30 cellular contexts compared by ENCODE assay signal in the genomic region with DNA sequence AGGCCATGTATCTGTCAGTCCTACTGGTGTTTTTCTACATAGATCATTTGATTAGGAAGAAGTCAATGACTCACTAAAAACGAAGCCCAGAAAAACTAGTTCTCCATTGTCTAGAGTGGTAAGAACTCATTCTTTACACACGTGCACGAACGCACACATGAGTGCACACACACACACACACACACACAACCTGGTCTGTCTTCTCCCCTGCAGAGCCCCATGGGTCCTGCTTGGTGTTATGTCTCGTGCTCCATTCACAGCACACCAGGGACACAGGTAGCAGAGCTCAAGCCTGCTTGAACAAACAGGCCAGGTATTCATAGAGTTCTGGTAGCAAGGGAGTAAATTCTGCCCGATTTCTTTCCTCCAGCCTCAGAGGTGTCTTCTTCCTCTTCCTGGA. TPM values are rescaled to one million over a fixed set of nuclear protein-coding genes. Genes with fewer than 3 reads are reported as not detected.
"Had no signal": no experiment of that assay in that cellular context is flagged by ENCODE, and none has a peak within 500 bp of the region (broad histone marks: within the 10 kb centered on the region; RNA-seq: fewer than 3 reads in every experiment).

No MANE protein-coding gene starts in this region.

- H3K27me3 ChIP-seq: testis, uterus had no signal

- H3K4me1 ChIP-seq: sigmoid colon, testis, uterus had no signal

- ATAC-seq: activated CD8-positive, alpha-beta T cell treated with anti-CD3 and anti-CD28 coated beads, Interleukin-2, amount 10 ng/mL, durations not matched to agents 7 days and 5 days; activated naive CD4-positive, alpha-beta T cell treated with anti-CD3 and anti-CD28 coated beads, Interleukin-2, amount 50 U/mL, for 72 hours; effector memory CD8-positive, alpha-beta T cell; esophagus mucosa; left lung had no signal

- H3K4me2 ChIP-seq: smooth muscle cell had no signal

- H3K9me3 Mint-ChIP-seq: activated naive CD4-positive, alpha-beta T cell treated with anti-CD3 and anti-CD28 coated beads, Interleukin-2, amount 50 U/mL, for 72 hours; activated T-helper 1 cell treated with anti-CD3 and anti-CD28 coated beads, Interleukin-12 subunit alpha, Interleukin-12 subunit beta, Interleukin-2, Interleukin-4 antibody, amounts not matched to agents 30 ng/mL and 10 ng/mL and 1 ng/mL, durations not matched to agents 14 hours and 24 hours and 36 hours; effector memory CD8-positive, alpha-beta T cell had no signal

- H3K36me3 Mint-ChIP-seq: activated naive CD4-positive, alpha-beta T cell treated with anti-CD3 and anti-CD28 coated beads, Interleukin-2, amount 50 U/mL, for 72 hours had no signal

- FAIRE-seq: colon, endothelial cell of umbilical vein, frontal cortex had no signal

- H3K27ac Mint-ChIP-seq: activated CD8-positive, alpha-beta T cell treated with anti-CD3 and anti-CD28 coated beads, Interleukin-2, amount 10 ng/mL, durations not matched to agents 7 days and 5 days; activated naive CD4-positive, alpha-beta T cell treated with anti-CD3 and anti-CD28 coated beads, Interleukin-2, amount 50 U/mL, for 72 hours; activated T-helper 1 cell treated with anti-CD3 and anti-CD28 coated beads, Interleukin-12 subunit alpha, Interleukin-12 subunit beta, Interleukin-2, Interleukin-4 antibody, amounts not matched to agents 30 ng/mL and 10 ng/mL and 1 ng/mL, durations not matched to agents 14 hours and 24 hours and 36 hours; effector memory CD8-positive, alpha-beta T cell had no signal

- H3K4me3 Mint-ChIP-seq: activated CD8-positive, alpha-beta T cell treated with anti-CD3 and anti-CD28 coated beads, Interleukin-2, amount 10 ng/mL, durations not matched to agents 7 days and 5 days; activated T-helper 1 cell treated with anti-CD3 and anti-CD28 coated beads, Interleukin-12 subunit alpha, Interleukin-12 subunit beta, Interleukin-2, Interleukin-4 antibody, amounts not matched to agents 30 ng/mL and 10 ng/mL and 1 ng/mL, durations not matched to agents 14 hours and 24 hours and 36 hours; effector memory CD8-positive, alpha-beta T cell had no signal

- DNase-seq: activated CD4-positive, alpha-beta T cell treated with anti-CD3 and anti-CD28 coated beads for 1 hour; activated CD4-positive, alpha-beta T cell treated with anti-CD3 and anti-CD28 coated beads, Interleukin-2, amount 50 U/mL, for 1 hour; activated CD8-positive, alpha-beta T cell treated with anti-CD3 and anti-CD28 coated beads, Interleukin-2, amount 10 ng/mL, durations not matched to agents 7 days and 5 days; activated gamma-delta T cell treated with Interleukin-2 at 50 U/mL for 16 hours; brain microvascular endothelial cell; caudate nucleus; dorsolateral prefrontal cortex; effector memory CD8-positive, alpha-beta T cell; hippocampal formation; kidney glomerular epithelial cell; left lung; retina; sigmoid colon; stimulated activated CD4-positive, alpha-beta T cell treated with anti-CD3 and anti-CD28 coated beads, Interleukin-2, amount 100 ng/mL, for 48 hours; stimulated activated naive CD4-positive, alpha-beta T cell; testis; trophoblast cell; uterus had no signal

- H3K36me3 ChIP-seq: brain microvascular endothelial cell, left lung, sigmoid colon, uterus had no signal

- H3K9me3 ChIP-seq: left lung, sigmoid colon, testis, uterus had no signal

- H3K27ac ChIP-seq: brain microvascular endothelial cell, dorsolateral prefrontal cortex, left lung, sigmoid colon, testis, uterus, VCaP had no signal

- H3K4me3 ChIP-seq: dorsolateral prefrontal cortex, left lung, sigmoid colon, smooth muscle cell, testis, uterus had no signal

RNA-seq across cellular contexts. Expression of a gene that starts 14.9 kb away (rescaled TPM):
- total RNA-seq: activated CD8-positive, alpha-beta T cell treated with anti-CD3 and anti-CD28 coated beads, Interleukin-2, amount 10 ng/mL, durations not matched to agents 7 days and 5 days; activated naive CD4-positive, alpha-beta T cell treated with anti-CD3 and anti-CD28 coated beads, Interleukin-2, amount 50 U/mL, for 72 hours; activated T-helper 1 cell treated with anti-CD3 and anti-CD28 coated beads, Interleukin-12 subunit alpha, Interleukin-12 subunit beta, Interleukin-2, Interleukin-4 antibody, amounts not matched to agents 30 ng/mL and 10 ng/mL and 1 ng/mL, durations not matched to agents 14 hours and 24 hours and 36 hours; endothelial cell of umbilical vein; smooth muscle cell; T-helper 2 cell treated with Interferon-gamma antibody and Interleukin-4, amounts not matched to agents 100 ng/mL and 5 ng/mL, for 36 hours had no signal
- polyA plus RNA-seq: endothelial cell of umbilical vein, neural cell had no signal

RNA-seq across cellular contexts. Expression of a gene that starts 52.0 kb away (rescaled TPM):
- total RNA-seq: activated CD8-positive, alpha-beta T cell treated with anti-CD3 and anti-CD28 coated beads, Interleukin-2, amount 10 ng/mL, durations not matched to agents 7 days and 5 days; activated naive CD4-positive, alpha-beta T cell treated with anti-CD3 and anti-CD28 coated beads, Interleukin-2, amount 50 U/mL, for 72 hours; activated T-helper 1 cell treated with anti-CD3 and anti-CD28 coated beads, Interleukin-12 subunit alpha, Interleukin-12 subunit beta, Interleukin-2, Interleukin-4 antibody, amounts not matched to agents 30 ng/mL and 10 ng/mL and 1 ng/mL, durations not matched to agents 14 hours and 24 hours and 36 hours; endothelial cell of umbilical vein; frontal cortex; left lung; posterior vena cava; sigmoid colon; smooth muscle cell; T-helper 2 cell treated with Interferon-gamma antibody and Interleukin-4, amounts not matched to agents 100 ng/mL and 5 ng/mL, for 36 hours had no signal
- polyA plus RNA-seq: aorta, endothelial cell of umbilical vein, neural cell, smooth muscle cell had no signal
